Comparison of ENCODE assay signal across 1 cellular context in genomic region chr10:79158004-79158340, GRCh38.
TF ChIP-seq lines count a peak whose summit lies in the region.

No MANE protein-coding gene starts in this region.

TF ChIP-seq in IMR-90, 13 proteins besides CTCF, POLR2A, EP300 and RAD21:
- no peak for TF ChIP-seq RCOR1 (IDR thresholded peaks at IDR 0.05; ENCODE audit: insufficient replicate concordance, low read length)
- TF ChIP-seq MAZ (IDR thresholded peaks at IDR 0.05; ENCODE audit: borderline replicate concordance, low read depth, low read length): no peak
- no peak for TF ChIP-seq MAFK (IDR thresholded peaks at IDR 0.05; ENCODE audit: low read depth, low read length)
- no peak for TF ChIP-seq FOS (IDR thresholded peaks at IDR 0.05; ENCODE audit: low read depth, low read length)
- TF ChIP-seq MXI1 (IDR thresholded peaks at IDR 0.05; ENCODE audit: borderline replicate concordance, low read depth, low read length): no peak
- TF ChIP-seq CEBPB (IDR thresholded peaks at IDR 0.05; ENCODE audit: low read depth, low read length): no peak
- no peak for TF ChIP-seq RFX5 (IDR thresholded peaks at IDR 0.05; ENCODE audit: low read depth, low read length)
